ENCODE assay signal across 13 cellular contexts in the genomic region with DNA sequence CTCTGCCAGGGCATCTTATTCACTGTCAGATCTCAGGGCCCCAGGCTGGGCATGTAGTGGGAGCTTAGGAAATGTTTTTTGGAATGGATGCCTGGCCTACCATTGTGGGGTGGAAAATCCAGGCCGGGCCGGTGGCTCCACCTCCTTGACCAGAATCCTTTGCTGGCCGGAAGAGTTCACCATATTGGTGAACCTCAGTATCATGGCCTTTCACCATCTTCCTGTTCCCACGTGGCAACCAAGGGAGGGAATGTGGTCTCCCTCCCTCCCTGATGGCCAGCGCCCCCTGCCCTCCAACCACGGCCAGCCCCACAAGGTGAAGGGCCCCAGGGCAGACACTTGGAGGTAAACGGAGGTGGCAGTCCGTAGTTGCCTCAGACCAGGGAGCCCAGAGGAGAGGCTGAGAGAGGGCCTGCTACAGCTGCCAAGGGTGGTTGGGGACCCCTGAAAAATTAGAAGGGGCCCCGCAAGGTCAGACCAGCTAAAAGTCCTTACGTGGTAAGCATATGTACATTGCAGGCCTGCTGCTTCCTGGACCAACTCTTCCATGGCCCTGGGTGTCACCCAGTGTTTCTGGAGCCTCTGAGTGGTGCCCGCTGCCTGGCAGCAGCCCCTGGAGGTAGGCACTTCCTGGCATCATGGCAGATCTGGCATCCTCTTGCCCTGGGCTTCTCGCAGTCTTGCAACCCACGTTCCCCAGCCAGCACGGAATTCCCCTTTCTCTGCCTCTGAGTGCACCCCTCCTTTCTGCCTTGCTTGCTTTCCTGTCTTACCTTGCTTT.
A peak's percentile ranks its signal among the peaks of the same experiment; 100 is the strongest.
DNase-seq lines count a peak whose midpoint lies in the region; ATAC-seq and TF ChIP-seq lines count a peak whose summit lies in the region.
"Had no signal": no experiment of that assay in that cellular context is flagged by ENCODE, and none has a peak within 500 bp of the region (broad histone marks: within the 10 kb centered on the region; RNA-seq: fewer than 3 reads in every experiment).

No MANE protein-coding gene starts in this region.

- no peaks in the 10 kb centered on the region for H3K9me3 Mint-ChIP-seq in activated CD4-positive, alpha-beta T cell treated with anti-CD3 and anti-CD28 coated beads, Interleukin-2, amount 10 ng/mL, durations not matched to agents 24 days and 14 days
- H3K9me3 Mint-ChIP-seq in stimulated activated memory B cell treated with anti-CD40 and anti-IgM and Interleukin-4, amounts not matched to agents 10 μg/mL and 1 μg/mL and 100 μg/mL, for 72 hours = no peaks in the 10 kb centered on the region
- no peaks in the 10 kb centered on the region for H3K9me3 Mint-ChIP-seq in effector memory CD8-positive, alpha-beta T cell

- H3K4me3 Mint-ChIP-seq in activated CD4-positive, alpha-beta T cell treated with anti-CD3 and anti-CD28 coated beads, Interleukin-2, amount 10 ng/mL, durations not matched to agents 24 days and 14 days = no peak overlapping the region
- H3K4me3 Mint-ChIP-seq in stimulated activated memory B cell treated with anti-CD40 and anti-IgM and Interleukin-4, amounts not matched to agents 10 μg/mL and 1 μg/mL and 100 μg/mL, for 72 hours = no peak overlapping the region
- H3K4me3 Mint-ChIP-seq in effector memory CD8-positive, alpha-beta T cell = no peak overlapping the region

- H2AFZ ChIP-seq in OCI-LY3 (ENCODE audit: low read depth, low read length) = no peak overlapping the region

- no peaks in the 10 kb centered on the region for H3K36me3 Mint-ChIP-seq in activated CD4-positive, alpha-beta T cell treated with anti-CD3 and anti-CD28 coated beads, Interleukin-2, amount 10 ng/mL, durations not matched to agents 24 days and 14 days (ENCODE audit: low read depth)
- H3K36me3 Mint-ChIP-seq in stimulated activated memory B cell treated with anti-CD40 and anti-IgM and Interleukin-4, amounts not matched to agents 10 μg/mL and 1 μg/mL and 100 μg/mL, for 72 hours = no peaks in the 10 kb centered on the region
- H3K36me3 Mint-ChIP-seq in effector memory CD8-positive, alpha-beta T cell (ENCODE audit: insufficient read depth) = peaks cover 3% of the 10 kb centered on the region

- H3K9me3 ChIP-seq in OCI-LY3 (ENCODE audit: insufficient read depth, low read length) = no peaks in the 10 kb centered on the region
- H3K9me3 ChIP-seq in right cardiac atrium (ENCODE audit: control insufficient read depth, low read length) = no peaks in the 10 kb centered on the region
- H3K9me3 ChIP-seq: pancreas had no signal

- H3K27me3 Mint-ChIP-seq in activated CD4-positive, alpha-beta T cell treated with anti-CD3 and anti-CD28 coated beads, Interleukin-2, amount 10 ng/mL, durations not matched to agents 24 days and 14 days = no peaks in the 10 kb centered on the region
- no peaks in the 10 kb centered on the region for H3K27me3 Mint-ChIP-seq in stimulated activated memory B cell treated with anti-CD40 and anti-IgM and Interleukin-4, amounts not matched to agents 10 μg/mL and 1 μg/mL and 100 μg/mL, for 72 hours
- H3K27me3 Mint-ChIP-seq in effector memory CD8-positive, alpha-beta T cell = peaks cover 12 to 33% of the 10 kb centered on the region in 2 donors

- H3K9ac ChIP-seq in OCI-LY3 (ENCODE audit: low read length) = peak overlapping the region; percentile 3; the same call in 1 of the 2 replicates

- 81% methylated on average over 14 of the region's 14 CpGs for WGBS in right cardiac atrium

- H4K20me1 ChIP-seq in OCI-LY3 (ENCODE audit: insufficient read depth, low read length) = no peaks in the 10 kb centered on the region

- no peaks in the 10 kb centered on the region for H3K36me3 ChIP-seq in OCI-LY3 (replicated peaks; ENCODE audit: low read depth, low read length)
- H3K36me3 ChIP-seq: pancreas had no signal

- no peak for ATAC-seq in right cardiac atrium
- ATAC-seq in stimulated activated memory B cell treated with anti-CD40 and anti-IgM and Interleukin-4, amounts not matched to agents 10 μg/mL and 1 μg/mL and 100 μg/mL, for 72 hours = no peak
- ATAC-seq in effector memory CD8-positive, alpha-beta T cell (replicated peaks) = no peak
- ATAC-seq: pancreas had no signal

- H3K27me3 ChIP-seq in OCI-LY3 (ENCODE audit: low read depth, low read length) = no peaks in the 10 kb centered on the region
- no peaks in the 10 kb centered on the region for H3K27me3 ChIP-seq in right cardiac atrium (ENCODE audit: control insufficient read depth, insufficient read depth)
- H3K27me3 ChIP-seq: pancreas had no signal

- H3K27ac ChIP-seq in OCI-LY3 (ENCODE audit: low read length) (peak overlapping the region; percentile 21), right cardiac atrium (ENCODE audit: low read length) (peak overlapping the region; percentile 21)
- H3K27ac ChIP-seq: pancreas had no signal

- peak; percentile 66 for DNase-seq in activated CD4-positive, alpha-beta T cell treated with anti-CD3 and anti-CD28 coated beads, Interleukin-2, amount 10 ng/mL, durations not matched to agents 24 days and 14 days
- no peak for DNase-seq in activated CD4-positive, alpha-beta T cell treated with anti-CD3 and anti-CD28 coated beads, Interleukin-2, amount 50 U/mL, for 1 hour
- DNase-seq in right cardiac atrium = no peak
- no peak for DNase-seq in NCI-H2029 (lab: John Stamatoyannopoulos, UW)
- DNase-seq in effector memory CD8-positive, alpha-beta T cell = no peak
- DNase-seq in SKM-1 treated with dmso at 0.1 percent for 144 hours (lab: John Stamatoyannopoulos, UW; ENCODE audit: unreplicated experiment) = no peak
- DNase-seq: amniotic stem cell; DMS153; effector CD8-positive, alpha-beta T cell; NCI-H1417 had no signal

- peaks cover 60% of the 10 kb centered on the region for H3K4me1 Mint-ChIP-seq in activated CD4-positive, alpha-beta T cell treated with anti-CD3 and anti-CD28 coated beads, Interleukin-2, amount 10 ng/mL, durations not matched to agents 24 days and 14 days
- peaks cover 83% of the 10 kb centered on the region for H3K4me1 Mint-ChIP-seq in stimulated activated memory B cell treated with anti-CD40 and anti-IgM and Interleukin-4, amounts not matched to agents 10 μg/mL and 1 μg/mL and 100 μg/mL, for 72 hours
- peaks cover 0 to 1% of the 10 kb centered on the region in 2 donors for H3K4me1 Mint-ChIP-seq in effector memory CD8-positive, alpha-beta T cell (ENCODE audit: low read depth in 2 of 2)

- no peak for TF ChIP-seq CTCF in OCI-LY3 (IDR thresholded peaks at IDR 0.05; ENCODE audit: low read depth, low read length)

- peak overlapping the region; percentile 17 for H3K4me2 ChIP-seq in OCI-LY3 (ENCODE audit: low read length)

- intact Hi-C loops in activated CD4-positive, alpha-beta T cell treated with anti-CD3 and anti-CD28 coated beads, Interleukin-2, amount 10 ng/mL, durations not matched to agents 24 days and 14 days (cut with micrococcal nuclease) = no loop called here
- intact Hi-C loops in right cardiac atrium (cut with DNase I) = no loop called here

- H3K4me3 ChIP-seq in OCI-LY3 (ENCODE audit: low read length) (no peak overlapping the region), right cardiac atrium (ENCODE audit: low read length) (no peak overlapping the region)
- H3K4me3 ChIP-seq: pancreas had no signal

- no peaks in the 10 kb centered on the region for H3K79me2 ChIP-seq in OCI-LY3 (ENCODE audit: low read length)

- H3K4me1 ChIP-seq in OCI-LY3 (ENCODE audit: low read length) = peaks cover 86% of the 10 kb centered on the region
- H3K4me1 ChIP-seq in right cardiac atrium (ENCODE audit: control insufficient read depth, insufficient read depth, low read length) = peaks cover 21% of the 10 kb centered on the region

- peak overlapping the region; percentile 95 for H3K27ac Mint-ChIP-seq in activated CD4-positive, alpha-beta T cell treated with anti-CD3 and anti-CD28 coated beads, Interleukin-2, amount 10 ng/mL, durations not matched to agents 24 days and 14 days
- H3K27ac Mint-ChIP-seq in stimulated activated memory B cell treated with anti-CD40 and anti-IgM and Interleukin-4, amounts not matched to agents 10 μg/mL and 1 μg/mL and 100 μg/mL, for 72 hours = peak overlapping the region; percentile 92
- H3K27ac Mint-ChIP-seq in effector memory CD8-positive, alpha-beta T cell = no peak overlapping the region

Comparison
In these comparisons a context has a peak if more than half of its experiments do, and no peak if none do; other contexts are left out.
1. H3K27ac Mint-ChIP-seq: peak in activated CD4-positive, alpha-beta T cell treated with anti-CD3 and anti-CD28 coated beads, Interleukin-2, amount 10 ng/mL, durations not matched to agents 24 days and 14 days (single experiment) and stimulated activated memory B cell treated with anti-CD40 and anti-IgM and Interleukin-4, amounts not matched to agents 10 μg/mL and 1 μg/mL and 100 μg/mL, for 72 hours (single experiment); none in effector memory CD8-positive, alpha-beta T cell (0 of 2).